28 cellular contexts compared by ENCODE assay signal in genomic region chr5:99081711-99082110, GRCh38.
"Had no signal": no experiment of that assay in that cellular context is flagged by ENCODE, and none has a peak within 500 bp of the region (broad histone marks: within the 10 kb centered on the region; RNA-seq: fewer than 3 reads in every experiment).

No MANE protein-coding gene starts in this region.

- H3K27ac Mint-ChIP-seq: stimulated activated effector memory CD8-positive, alpha-beta T cell treated with anti-CD3 and anti-CD28 coated beads, Interleukin-12 subunit alpha, Interleukin-12 subunit beta, amount 100 ng/mL, for 72 hours; stimulated activated memory B cell treated with anti-CD40 and anti-IgM and Interleukin-4, amounts not matched to agents 10 μg/mL and 1 μg/mL and 100 μg/mL, for 72 hours; stimulated activated naive B cell treated with anti-CD40 and anti-IgM and Interleukin-4, amounts not matched to agents 10 μg/mL and 1 μg/mL and 100 μg/mL, for 72 hours; stimulated activated naive CD8-positive, alpha-beta T cell treated with anti-CD3 and anti-CD28 coated beads, Interleukin-15, amount 100 ng/mL, for 72 hours; stimulated activated naive CD8-positive, alpha-beta T cell treated with anti-CD3 and anti-CD28 coated beads, Interleukin-15, Interleukin-2, amounts not matched to agents 100 ng/mL and 50 ng/mL, for 24 hours; type B pancreatic cell had no signal

- H3K27me3 Mint-ChIP-seq: stimulated activated naive CD8-positive, alpha-beta T cell treated with anti-CD3 and anti-CD28 coated beads, Interleukin-15, amount 100 ng/mL, for 72 hours; stimulated activated naive CD8-positive, alpha-beta T cell treated with anti-CD3 and anti-CD28 coated beads, Interleukin-15, Interleukin-2, amounts not matched to agents 100 ng/mL and 50 ng/mL, for 24 hours; type B pancreatic cell had no signal

- DNase-seq: stimulated activated CD4-positive, alpha-beta T cell treated with anti-CD3 and anti-CD28 coated beads, Interleukin-2, amount 100 ng/mL, for 48 hours; stimulated activated CD4-positive, alpha-beta T cell treated with anti-CD3 and anti-CD28 coated beads, Interleukin-4, amount 100 ng/mL, for 1 hour; stimulated activated CD4-positive, alpha-beta T cell treated with anti-CD3 and anti-CD28 coated beads, Interleukin-4, amount 100 ng/mL, for 24 hours; stimulated activated CD4-positive, alpha-beta T cell treated with anti-CD3 and anti-CD28 coated beads, Interleukin-4, amount 100 ng/mL, for 4 hours; stimulated activated CD8-positive, alpha-beta memory T cell treated with anti-CD3 and anti-CD28 coated beads, Interleukin-4, amount 100 ng/mL, for 48 hours; stimulated activated naive B cell treated with anti-CD40 and anti-IgM and Interleukin-4, amounts not matched to agents 10 μg/mL and 1 μg/mL and 100 μg/mL, for 72 hours; stimulated activated naive CD4-positive, alpha-beta T cell; stimulated activated naive CD4-positive, alpha-beta T cell treated with Interleukin-2 at 50 U/mL for 16 hours; stimulated activated naive CD8-positive, alpha-beta T cell treated with anti-CD3 and anti-CD28 coated beads, Interleukin-15, amount 100 ng/mL, for 72 hours; stimulated activated naive CD8-positive, alpha-beta T cell treated with anti-CD3 and anti-CD28 coated beads, Interleukin-15, Interleukin-2, amounts not matched to agents 100 U/mL and 50 U/mL, for 24 hours; stomach; substantia nigra; testis; thyroid gland; tibial artery; transverse colon; trophoblast cell; upper lobe of left lung; upper lobe of right lung; uterus had no signal

- H3K4me3 Mint-ChIP-seq: stimulated activated effector memory CD8-positive, alpha-beta T cell treated with anti-CD3 and anti-CD28 coated beads, Interleukin-12 subunit alpha, Interleukin-12 subunit beta, amount 100 ng/mL, for 72 hours; stimulated activated memory B cell treated with anti-CD40 and anti-IgM and Interleukin-4, amounts not matched to agents 10 μg/mL and 1 μg/mL and 100 μg/mL, for 72 hours; stimulated activated naive B cell treated with anti-CD40 and anti-IgM and Interleukin-4, amounts not matched to agents 10 μg/mL and 1 μg/mL and 100 μg/mL, for 72 hours; stimulated activated naive CD8-positive, alpha-beta T cell treated with anti-CD3 and anti-CD28 coated beads, Interleukin-15, amount 100 ng/mL, for 72 hours; stimulated activated naive CD8-positive, alpha-beta T cell treated with anti-CD3 and anti-CD28 coated beads, Interleukin-15, Interleukin-2, amounts not matched to agents 100 ng/mL and 50 ng/mL, for 24 hours; type B pancreatic cell had no signal

- H3K27ac ChIP-seq: stomach, suprapubic skin, testis, thoracic aorta, thyroid gland, tibial artery, tibial nerve, transverse colon, upper lobe of left lung, upper lobe of right lung, uterus, vagina had no signal

- H3K27me3 ChIP-seq: stomach, suprapubic skin, testis, thyroid gland, tibial artery, tibial nerve, transverse colon, upper lobe of left lung, uterus, vagina had no signal

- H3K4me1 Mint-ChIP-seq: stimulated activated effector memory CD8-positive, alpha-beta T cell treated with anti-CD3 and anti-CD28 coated beads, Interleukin-12 subunit alpha, Interleukin-12 subunit beta, amount 100 ng/mL, for 72 hours had no signal

- H3K36me3 ChIP-seq: stomach, suprapubic skin, thoracic aorta, thyroid gland, tibial artery, tibial nerve, transverse colon, upper lobe of left lung, upper lobe of right lung, uterus, vagina had no signal

- H3K9me3 ChIP-seq: stomach, suprapubic skin, testis, thoracic aorta, thyroid gland, tibial artery, tibial nerve, transverse colon, upper lobe of left lung, upper lobe of right lung, uterus, vagina had no signal

- H3K4me1 ChIP-seq: stomach, suprapubic skin, testis, thyroid gland, tibial artery, tibial nerve, transverse colon, upper lobe of left lung, upper lobe of right lung, uterus, vagina had no signal

- H3K36me3 Mint-ChIP-seq: stimulated activated effector memory CD8-positive, alpha-beta T cell treated with anti-CD3 and anti-CD28 coated beads, Interleukin-12 subunit alpha, Interleukin-12 subunit beta, amount 100 ng/mL, for 72 hours; stimulated activated memory B cell treated with anti-CD40 and anti-IgM and Interleukin-4, amounts not matched to agents 10 μg/mL and 1 μg/mL and 100 μg/mL, for 72 hours; stimulated activated naive B cell treated with anti-CD40 and anti-IgM and Interleukin-4, amounts not matched to agents 10 μg/mL and 1 μg/mL and 100 μg/mL, for 72 hours; type B pancreatic cell had no signal

- H3K9me3 Mint-ChIP-seq: stimulated activated effector memory CD8-positive, alpha-beta T cell treated with anti-CD3 and anti-CD28 coated beads, Interleukin-12 subunit alpha, Interleukin-12 subunit beta, amount 100 ng/mL, for 72 hours; stimulated activated memory B cell treated with anti-CD40 and anti-IgM and Interleukin-4, amounts not matched to agents 10 μg/mL and 1 μg/mL and 100 μg/mL, for 72 hours; stimulated activated naive B cell treated with anti-CD40 and anti-IgM and Interleukin-4, amounts not matched to agents 10 μg/mL and 1 μg/mL and 100 μg/mL, for 72 hours; stimulated activated naive CD8-positive, alpha-beta T cell treated with anti-CD3 and anti-CD28 coated beads, Interleukin-15, amount 100 ng/mL, for 72 hours; stimulated activated naive CD8-positive, alpha-beta T cell treated with anti-CD3 and anti-CD28 coated beads, Interleukin-15, Interleukin-2, amounts not matched to agents 100 ng/mL and 50 ng/mL, for 24 hours; type B pancreatic cell had no signal

- H3K4me3 ChIP-seq: stomach, suprapubic skin, testis, thoracic aorta, thyroid gland, tibial artery, tibial nerve, transverse colon, upper lobe of left lung, upper lobe of right lung, uterus, vagina had no signal

- ATAC-seq: stimulated activated effector memory CD8-positive, alpha-beta T cell treated with anti-CD3 and anti-CD28 coated beads, Interleukin-12 subunit alpha, Interleukin-12 subunit beta, amount 100 ng/mL, for 72 hours; stimulated activated memory B cell treated with anti-CD40 and anti-IgM and Interleukin-4, amounts not matched to agents 10 μg/mL and 1 μg/mL and 100 μg/mL, for 72 hours; stimulated activated naive B cell treated with anti-CD40 and anti-IgM and Interleukin-4, amounts not matched to agents 10 μg/mL and 1 μg/mL and 100 μg/mL, for 72 hours; stimulated activated naive CD8-positive, alpha-beta T cell treated with anti-CD3 and anti-CD28 coated beads, Interleukin-15, amount 100 ng/mL, for 72 hours; stimulated activated naive CD8-positive, alpha-beta T cell treated with anti-CD3 and anti-CD28 coated beads, Interleukin-15, Interleukin-2, amounts not matched to agents 100 U/mL and 50 U/mL, for 24 hours; upper lobe of right lung had no signal
